In genomic region chr7:157278791-157279678, GRCh38 we compare ENCODE assay signal across 8 cellular contexts. TPM values are rescaled to one million over a fixed set of nuclear protein-coding genes. Genes with fewer than 3 reads are reported as not detected.
DNase-seq lines count a peak whose midpoint lies in the region; ATAC-seq and TF ChIP-seq lines count a peak whose summit lies in the region.

No MANE protein-coding gene starts in this region.

- POLR2A ChIA-PET in MCF 10A (lab: Yijun Ruan, JAX) = no interaction called here

- peaks cover 12% of the 10 kb centered on the region for H3K4me1 Mint-ChIP-seq in MCF 10A (ENCODE audit: insufficient read depth, unreplicated experiment)

- H3K27ac ChIP-seq in breast epithelium (peak overlapping the region; percentile 63 to 79), left lung (no peak overlapping the region), aorta (ENCODE audit: low read depth in 1 of 2, low read length in 2 of 2) (no peak overlapping the region)

- no peaks in the 10 kb centered on the region for H3K27me3 Mint-ChIP-seq in MCF 10A (ENCODE audit: insufficient read depth, unreplicated experiment)

- no TSS peak for BruUV-seq in MCF 10A (replicated peaks; lab: Mats Ljungman, UMichigan)

- CTCF ChIA-PET in MCF 10A (lab: Yijun Ruan, JAX) = interaction anchor here (1.7 kb wide), 1 partner anchor 60 kb away, joined by 6 read pairs; no protein-coding TSS in a partner anchor

- no peaks in the 10 kb centered on the region for H3K27me3 ChIP-seq in breast epithelium
- H3K27me3 ChIP-seq in left lung = peaks cover 0 to 29% of the 10 kb centered on the region in 2 donors
- no peaks in the 10 kb centered on the region for H3K27me3 ChIP-seq in aorta (ENCODE audit: control insufficient read depth in 1 of 2, insufficient read depth in 2 of 2, low read length in 1 of 2)

- no peak for TF ChIP-seq POLR2A in breast epithelium (IDR thresholded peaks at IDR 0.05)

- H3K9me3 Mint-ChIP-seq in MCF 10A (ENCODE audit: unreplicated experiment) = no peaks in the 10 kb centered on the region

- DNase-seq in breast epithelium (ENCODE audit: low spot score in 2 of 2) (peak in 1 of 2 donors; percentile 72), MCF 10A (ENCODE audit: unreplicated experiment) (no peak), astrocyte of the hippocampus (ENCODE audit: low read depth, low spot score) (peak; percentile 41), left lung (peak; percentile 71 to 89), aorta (peak; percentile 72 to 89)

- 22 to 29% methylated on average over 46 to 73 of the region's 73 CpGs for WGBS in aorta, 2 donors

- peaks cover 6% of the 10 kb centered on the region for H3K36me3 Mint-ChIP-seq in MCF 10A (ENCODE audit: insufficient read depth, unreplicated experiment)

- no peak overlapping the region for H3K27ac Mint-ChIP-seq in MCF 10A (ENCODE audit: low read depth, unreplicated experiment)

- H3K9me3 ChIP-seq in breast epithelium (peaks cover 3 to 4% of the 10 kb centered on the region in 2 donors), left lung (no peaks in the 10 kb centered on the region), aorta (ENCODE audit: control insufficient read depth, low read length) (no peaks in the 10 kb centered on the region)

- H3K4me3 Mint-ChIP-seq in MCF 10A (ENCODE audit: unreplicated experiment) = no peak overlapping the region

- no peak for TF ChIP-seq CTCF in breast epithelium (IDR thresholded peaks at IDR 0.05)
- TF ChIP-seq CTCF in MCF 10A (IDR thresholded peaks at IDR 0.05; ENCODE audit: unreplicated experiment) = no peak
- TF ChIP-seq CTCF in left lung (IDR thresholded peaks at IDR 0.05) = no peak

- ATAC-seq in left lung = peak; percentile 77
- ATAC-seq in aorta (ENCODE audit: low FRiP score) = peak; percentile 61
- no peak for ATAC-seq in GM21737 (IDR thresholded peaks at IDR 0.05; ENCODE audit: unreplicated experiment)
- no peak for ATAC-seq in GM18520 (IDR thresholded peaks at IDR 0.05; ENCODE audit: unreplicated experiment)
- no peak for ATAC-seq in HG02884 (IDR thresholded peaks at IDR 0.05; ENCODE audit: unreplicated experiment)

- H3K4me3 ChIP-seq in breast epithelium (peak overlapping the region; percentile 55 to 86 (median 64)), left lung (peak overlapping the region; percentile 42 to 50), aorta (ENCODE audit: low read length in 2 of 2) (peak overlapping the region; percentile 19 to 28)

- H3K36me3 ChIP-seq in breast epithelium (no peaks in the 10 kb centered on the region), left lung (no peaks in the 10 kb centered on the region), aorta (ENCODE audit: control insufficient read depth in 1 of 2, insufficient read depth in 2 of 2, low read length in 1 of 2) (no peaks in the 10 kb centered on the region)

- peaks cover 0 to under 1% of the 10 kb centered on the region in 2 donors for H3K4me1 ChIP-seq in breast epithelium
- peaks cover 4 to 43% of the 10 kb centered on the region in 2 donors for H3K4me1 ChIP-seq in left lung
- no peaks in the 10 kb centered on the region for H3K4me1 ChIP-seq in aorta (ENCODE audit: control insufficient read depth in 1 of 2, insufficient read depth in 2 of 2, low read length in 2 of 2)

- intact Hi-C loops in breast epithelium (cut with DNase I; ENCODE audit: low total_unique reads) (no loop called here), MCF 10A (cut with micrococcal nuclease) (no loop called here), left lung (cut with DNase I) (no loop called here), aorta (cut with DNase I) (loop anchor here in 1 of 2 donors (5.0 kb wide), 2 partner anchors 58 to 382 kb away; partner anchors contain the start of gene DNAJB6)

RNA-seq across cellular contexts. Expression of gene DNAJB6, which starts 57.8 kb away (rescaled TPM):
- total RNA-seq in breast epithelium (100 to 1,000 TPM in 2 of 3 donors, 10 to 100 TPM in 1; 73.8 to 136 (median 101) TPM), MCF 10A (2022) (110 and 124 TPM in 2 replicates), left lung (10 to 100 TPM; 76.6 to 98.0 TPM), aorta (100 to 1,000 TPM; 130 to 143 TPM)
- 100 to 1,000 TPM; 118 to 126 TPM for polyA plus RNA-seq in aorta

Comparison
In these comparisons a context has a peak if more than half of its experiments do, and no peak if none do; other contexts are left out.
1. H3K27ac ChIP-seq: peak in breast epithelium (2 of 2); none in left lung (0 of 2) and aorta (0 of 2).
2. ATAC-seq: peak in left lung (single experiment) and aorta (single experiment); none in GM21737 (single experiment), GM18520 (single experiment) and HG02884 (single experiment).
3. Peak in every context shown above with its lines, with median percentiles within 50 percentile points of each other: H3K4me3 ChIP-seq.